ENCODE assay signal across 1 cellular context in genomic region chr7:26188291-26188999, GRCh38.
TF ChIP-seq lines count a peak whose summit lies in the region.

No MANE protein-coding gene starts in this region.

TF ChIP-seq in H1, 55 proteins besides CTCF, POLR2A, EP300 and RAD21:
- TF ChIP-seq HDAC6 (IDR thresholded peaks at IDR 0.05; ENCODE audit: low read depth, low read length), result no peak
- TF ChIP-seq SRF (IDR thresholded peaks at IDR 0.05; ENCODE audit: low read depth, low read length), result no peak
- no peak for TF ChIP-seq MAX (IDR thresholded peaks at IDR 0.05)
- TF ChIP-seq PHF8 (conservative IDR thresholded peaks at IDR 0.05; ENCODE audit: low read depth, low read length), result no peak
- no peak for TF ChIP-seq ASH2L (IDR thresholded peaks at IDR 0.05; ENCODE audit: low read length)
- no peak for TF ChIP-seq ZNF274 (IDR thresholded peaks at IDR 0.05; ENCODE audit: borderline replicate concordance, extremely low read depth, low read length)
- TF ChIP-seq KDM1A (IDR thresholded peaks at IDR 0.05; ENCODE audit: borderline replicate concordance, low read length), result no peak
- no peak for TF ChIP-seq RXRA (IDR thresholded peaks at IDR 0.05; ENCODE audit: insufficient read depth, low read depth, low read length)
- TF ChIP-seq SIN3A (conservative IDR thresholded peaks at IDR 0.05 in 1 of 2, IDR thresholded peaks at IDR 0.05 in 1 of 2; ENCODE audit: low read depth in 1 of 2, low read length in 2 of 2), result 0 out of 4 replicates have a peak, but pooled peaks of 1 of the 2 experiments have one; percentile 17
- no peak for TF ChIP-seq SUZ12 (IDR thresholded peaks at IDR 0.05; ENCODE audit: low read length)
- no peak for TF ChIP-seq SAP30 (IDR thresholded peaks at IDR 0.05; ENCODE audit: insufficient read depth, insufficient replicate concordance, low read length)
- no peak for TF ChIP-seq FOSL1 (IDR thresholded peaks at IDR 0.05; ENCODE audit: insufficient read depth, low read depth, low read length)
- peak; percentile 99 for TF ChIP-seq POLR2AphosphoS5 (IDR thresholded peaks at IDR 0.05; ENCODE audit: low read depth, low read length)
- TF ChIP-seq NRF1 (IDR thresholded peaks at IDR 0.05; ENCODE audit: low read depth, low read length), result peak; percentile 35
- 0 out of 2 replicates have a peak, but pooled peaks have one; percentile 22 for TF ChIP-seq TCF12 (IDR thresholded peaks at IDR 0.05; ENCODE audit: low read depth, low read length)
- no peak for TF ChIP-seq KDM5A (IDR thresholded peaks at IDR 0.05; ENCODE audit: low read length)
- no peak for TF ChIP-seq BACH1 (IDR thresholded peaks at IDR 0.05; ENCODE audit: low read length)
- no peak for TF ChIP-seq RBBP5 (IDR thresholded peaks at IDR 0.05; ENCODE audit: borderline replicate concordance, low read depth, low read length)
- TF ChIP-seq CHD2 (IDR thresholded peaks at IDR 0.05; ENCODE audit: low read length), result peak; percentile 57; the same call in 1 of the 2 replicates
- TF ChIP-seq, protein P1, sequence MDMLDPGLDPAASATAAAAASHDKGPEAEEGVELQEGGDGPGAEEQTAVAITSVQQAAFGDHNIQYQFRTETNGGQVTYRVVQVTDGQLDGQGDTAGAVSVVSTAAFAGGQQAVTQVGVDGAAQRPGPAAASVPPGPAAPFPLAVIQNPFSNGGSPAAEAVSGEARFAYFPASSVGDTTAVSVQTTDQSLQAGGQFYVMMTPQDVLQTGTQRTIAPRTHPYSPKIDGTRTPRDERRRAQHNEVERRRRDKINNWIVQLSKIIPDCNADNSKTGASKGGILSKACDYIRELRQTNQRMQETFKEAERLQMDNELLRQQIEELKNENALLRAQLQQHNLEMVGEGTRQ (IDR thresholded peaks at IDR 0.05; ENCODE audit: low read length), result 0 out of 2 replicates have a peak, but pooled peaks have one; percentile 7
- TF ChIP-seq SP4 (IDR thresholded peaks at IDR 0.05; ENCODE audit: low read length), result no peak
- TF ChIP-seq SIRT6 (IDR thresholded peaks at IDR 0.05; ENCODE audit: low read length), result peak; percentile 25
- TF ChIP-seq, protein P2, sequence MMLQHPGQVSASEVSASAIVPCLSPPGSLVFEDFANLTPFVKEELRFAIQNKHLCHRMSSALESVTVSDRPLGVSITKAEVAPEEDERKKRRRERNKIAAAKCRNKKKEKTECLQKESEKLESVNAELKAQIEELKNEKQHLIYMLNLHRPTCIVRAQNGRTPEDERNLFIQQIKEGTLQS (IDR thresholded peaks at IDR 0.05; ENCODE audit: insufficient read depth, low read depth, low read length), result no peak
- no peak for TF ChIP-seq E2F6 (IDR thresholded peaks at IDR 0.05)
- TF ChIP-seq CHD1 (IDR thresholded peaks at IDR 0.05; ENCODE audit: low read depth, low read length), result no peak
- TF ChIP-seq CEBPB (IDR thresholded peaks at IDR 0.05; ENCODE audit: low read depth, low read length), result no peak
- TF ChIP-seq ATF2 (IDR thresholded peaks at IDR 0.05; ENCODE audit: low read length), result peak; percentile 38; the same call in 1 of the 2 replicates
- no peak for TF ChIP-seq SP2 (IDR thresholded peaks at IDR 0.05; ENCODE audit: low read length)
- TF ChIP-seq TBP (IDR thresholded peaks at IDR 0.05; ENCODE audit: low read depth, low read length), result no peak
- TF ChIP-seq CTBP2 (IDR thresholded peaks at IDR 0.05; ENCODE audit: borderline replicate concordance, insufficient read depth, insufficient read length, low read length), result no peak
- peak; percentile 42; the same call in 1 of the 2 replicates for TF ChIP-seq BRCA1 (IDR thresholded peaks at IDR 0.05; ENCODE audit: low read depth, low read length)
- TF ChIP-seq TEAD4 (IDR thresholded peaks at IDR 0.05; ENCODE audit: low read depth, low read length), result peak; percentile 6; the same call in 1 of the 2 replicates
- no peak for TF ChIP-seq YY1 (IDR thresholded peaks at IDR 0.05; ENCODE audit: low read depth, low read length)
- TF ChIP-seq JUN (IDR thresholded peaks at IDR 0.05; ENCODE audit: low read depth, low read length), result no peak
- no peak for TF ChIP-seq MAFK (IDR thresholded peaks at IDR 0.05; ENCODE audit: low read depth, low read length)
